ENCODE assay signal across 15 cellular contexts in the genomic region with DNA sequence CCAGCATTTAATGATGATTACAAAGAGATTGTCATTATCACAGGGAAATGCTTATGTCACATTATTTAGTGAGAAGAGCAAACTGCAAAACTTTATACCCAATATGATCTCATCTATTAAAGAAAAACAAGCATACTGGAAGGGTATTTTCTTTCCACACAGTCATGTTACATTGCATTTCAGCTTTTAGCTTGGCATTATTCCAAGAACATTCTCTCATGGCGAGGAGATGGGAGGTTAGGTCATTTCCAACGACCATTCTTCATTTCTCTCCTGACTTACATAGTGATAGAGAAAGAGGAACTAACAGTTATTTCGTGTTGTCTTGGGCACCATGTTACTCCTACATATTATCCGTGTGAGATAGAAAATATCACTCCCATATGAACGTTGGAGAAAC.
"Had no signal": no experiment of that assay in that cellular context is flagged by ENCODE, and none has a peak within 500 bp of the region (broad histone marks: within the 10 kb centered on the region; RNA-seq: fewer than 3 reads in every experiment).

No MANE protein-coding gene starts in this region.

- H3K36me3 ChIP-seq: adrenal gland, left lung, tibial artery had no signal

- H3K9me3 ChIP-seq: adrenal gland, tibial artery had no signal

- H3K4me3 ChIP-seq: adrenal gland, body of pancreas, dorsolateral prefrontal cortex, left lung, skin epidermis, tibial artery had no signal

- ATAC-seq: activated naive CD4-positive, alpha-beta T cell treated with anti-CD3 and anti-CD28 coated beads, Interleukin-2, amount 50 U/mL, for 72 hours; body of pancreas; left lung; natural killer cell treated with Interleukin-12 subunit alpha and Interleukin-12 subunit beta and Interleukin-15 and Interleukin-18, amount 100 ng/mL, for 72 hours; stimulated activated naive CD8-positive, alpha-beta T cell treated with anti-CD3 and anti-CD28 coated beads, Interleukin-15, Interleukin-2, amounts not matched to agents 100 U/mL and 50 U/mL, for 24 hours had no signal

- H3K27me3 ChIP-seq: adrenal gland, body of pancreas, tibial artery had no signal

- DNase-seq: activated CD4-positive, alpha-beta T cell treated with anti-CD3 and anti-CD28 coated beads, Interleukin-2, amount 50 U/mL, for 48 hours; activated gamma-delta T cell treated with Interleukin-2 at 50 U/mL for 16 hours; adrenal gland; body of pancreas; caudate nucleus; dorsolateral prefrontal cortex; kidney; left lung; stimulated activated naive CD8-positive, alpha-beta T cell treated with anti-CD3 and anti-CD28 coated beads, Interleukin-15, Interleukin-2, amounts not matched to agents 100 U/mL and 50 U/mL, for 24 hours; substantia nigra; T-helper 2 cell; tibial artery had no signal

- H3K4me1 ChIP-seq: adrenal gland, body of pancreas, left lung, tibial artery had no signal

- H3K27ac ChIP-seq: adrenal gland, body of pancreas, dorsolateral prefrontal cortex, left lung, skin epidermis, tibial artery had no signal
